Comparison of ENCODE assay signal across 19 cellular contexts in genomic region chr21:42314616-42315295, GRCh38. TPM values are rescaled to one million over a fixed set of nuclear protein-coding genes. Genes with fewer than 3 reads are reported as not detected.
DNase-seq lines count a peak whose midpoint lies in the region; ATAC-seq and TF ChIP-seq lines count a peak whose summit lies in the region.
"Had no signal": no experiment of that assay in that cellular context is flagged by ENCODE, and none has a peak within 500 bp of the region (broad histone marks: within the 10 kb centered on the region; RNA-seq: fewer than 3 reads in every experiment).

No MANE protein-coding gene starts in this region.

- H3K36me3 ChIP-seq in BLaER1 (no peaks in the 10 kb centered on the region), Caco-2 (ENCODE audit: control insufficient read depth, insufficient read depth, low read length) (no peaks in the 10 kb centered on the region; the same call in 1 of the 2 replicates)
- H3K36me3 ChIP-seq: adrenal gland, gastroesophageal sphincter, upper lobe of left lung had no signal

- H3K4me3 Mint-ChIP-seq in Caco-2 (ENCODE audit: unreplicated experiment) (peak overlapping the region; percentile 73), nephron progenitor cell (no peak overlapping the region)
- H3K4me3 Mint-ChIP-seq: stimulated activated naive CD8-positive, alpha-beta T cell treated with anti-CD3 and anti-CD28 coated beads, Interleukin-15, amount 100 ng/mL, for 72 hours had no signal

- DNase-seq in Caco-2, result no peak
- peak; percentile 24 for DNase-seq in coronary artery (ENCODE audit: low spot score)
- DNase-seq in nephron progenitor cell, result no peak
- no peak for DNase-seq in EL
- DNase-seq in GM10266 (ENCODE audit: extremely low spot score), result no peak
- no peak for DNase-seq in iPS-NIHi11 (ENCODE audit: low spot score)
- DNase-seq: dorsolateral prefrontal cortex; Karpas-422; nucleus accumbens; SK-N-SH; stimulated activated naive CD8-positive, alpha-beta T cell treated with anti-CD3 and anti-CD28 coated beads, Interleukin-15, amount 100 ng/mL, for 72 hours; T-helper 9 cell had no signal

- H3K9me3 Mint-ChIP-seq in Caco-2 (ENCODE audit: unreplicated experiment) (no peaks in the 10 kb centered on the region), nephron progenitor cell (no peaks in the 10 kb centered on the region)
- H3K9me3 Mint-ChIP-seq: stimulated activated naive CD8-positive, alpha-beta T cell treated with anti-CD3 and anti-CD28 coated beads, Interleukin-15, amount 100 ng/mL, for 72 hours had no signal

- BruUV-seq in Caco-2 (replicated peaks; lab: Mats Ljungman, UMichigan), result TSS peak; percentile 84

- H3K4me2 ChIP-seq in BLaER1, result peak overlapping the region; percentile 61
- H3K4me2 ChIP-seq: SK-N-SH had no signal

- H3K36me3 Mint-ChIP-seq in Caco-2 (ENCODE audit: insufficient read depth, unreplicated experiment), result no peaks in the 10 kb centered on the region
- H3K36me3 Mint-ChIP-seq in nephron progenitor cell (ENCODE audit: low read depth), result no peaks in the 10 kb centered on the region

- POLR2A ChIA-PET in Caco-2 (lab: Charles Lee), result interaction anchor here (0.6 kb wide), 1 partner anchor 109 kb away, joined by 3 read pairs; no protein-coding TSS in a partner anchor

- intact Hi-C loops in Caco-2 (cut with micrococcal nuclease; ENCODE audit: unreplicated experiment), result loop anchor here (1.0 to 10.0 kb wide), 3 partner anchors 17 to 220 kb away; partner anchors contain the start of gene TFF1

- H3K4me1 Mint-ChIP-seq in Caco-2 (ENCODE audit: low read depth, unreplicated experiment), result peaks cover 11% of the 10 kb centered on the region
- peaks cover 65% of the 10 kb centered on the region for H3K4me1 Mint-ChIP-seq in nephron progenitor cell

- H3K27me3 Mint-ChIP-seq in Caco-2 (ENCODE audit: insufficient read depth, unreplicated experiment), result no peaks in the 10 kb centered on the region
- peaks cover 22% of the 10 kb centered on the region for H3K27me3 Mint-ChIP-seq in nephron progenitor cell (ENCODE audit: low read depth, poor library complexity)
- H3K27me3 Mint-ChIP-seq: stimulated activated naive CD8-positive, alpha-beta T cell treated with anti-CD3 and anti-CD28 coated beads, Interleukin-15, amount 100 ng/mL, for 72 hours had no signal

- H3K27me3 ChIP-seq in BLaER1, result no peaks in the 10 kb centered on the region; the same call in 1 of the 2 replicates
- H3K27me3 ChIP-seq in Caco-2 (replicated peaks; ENCODE audit: control insufficient read depth, insufficient read depth, low read length), result no peaks in the 10 kb centered on the region
- H3K27me3 ChIP-seq: upper lobe of left lung had no signal

- TF ChIP-seq CTCF in Caco-2 (IDR thresholded peaks at IDR 0.05; ENCODE audit: insufficient read depth in 1 of 2, low read depth in 1 of 2, low read length in 1 of 2, severe bottlenecking in 1 of 2, unreplicated experiment in 1 of 2) (no peak), coronary artery (IDR thresholded peaks at IDR 0.05) (no peak), nephron progenitor cell (IDR thresholded peaks at IDR 0.05) (no peak), GM10266 (IDR thresholded peaks at IDR 0.05; ENCODE audit: control insufficient read depth, insufficient read depth, low read depth, missing control alignments) (no peak)

- H4K20me1 ChIP-seq in BLaER1, result no peaks in the 10 kb centered on the region

- no peak overlapping the region for H3K27ac ChIP-seq in BLaER1
- no peak overlapping the region for H3K27ac ChIP-seq in coronary artery
- H3K27ac ChIP-seq: dorsolateral prefrontal cortex, gastroesophageal sphincter, upper lobe of left lung had no signal

- H3K27ac Mint-ChIP-seq in Caco-2 (ENCODE audit: unreplicated experiment), result peak overlapping the region; percentile 83
- peak overlapping the region; percentile 92 for H3K27ac Mint-ChIP-seq in nephron progenitor cell

- no peak overlapping the region for H3K9ac ChIP-seq in BLaER1
- H3K9ac ChIP-seq: SK-N-SH had no signal

- ATAC-seq in GM19395 (IDR thresholded peaks at IDR 0.05; ENCODE audit: unreplicated experiment), result no peak
- ATAC-seq: stimulated activated naive CD8-positive, alpha-beta T cell treated with anti-CD3 and anti-CD28 coated beads, Interleukin-15, amount 100 ng/mL, for 72 hours had no signal

- CTCF ChIA-PET in Caco-2 (lab: Charles Lee), result interaction anchor here (0.6 to 1.6 kb wide), 7 partner anchors 16 to 170 kb away, joined by 3 to 7 read pairs (median 3); no protein-coding TSS in a partner anchor

- no peak overlapping the region for H3K4me3 ChIP-seq in BLaER1
- peak overlapping the region; percentile 12 for H3K4me3 ChIP-seq in Caco-2 (ENCODE audit: low read depth, low read length)
- no peak overlapping the region for H3K4me3 ChIP-seq in coronary artery
- H3K4me3 ChIP-seq: adrenal gland, dorsolateral prefrontal cortex, gastroesophageal sphincter, upper lobe of left lung had no signal

- peaks cover 95% of the 10 kb centered on the region for H3K4me1 ChIP-seq in BLaER1
- peaks cover 32% of the 10 kb centered on the region for H3K4me1 ChIP-seq in Caco-2

- no peaks in the 10 kb centered on the region for H3K9me3 ChIP-seq in BLaER1
- H3K9me3 ChIP-seq in Caco-2, result no peaks in the 10 kb centered on the region
- H3K9me3 ChIP-seq: adrenal gland, gastroesophageal sphincter, SK-N-SH, upper lobe of left lung had no signal

RNA-seq across cellular contexts. Expression of gene TFF3, which starts 0.5 kb away (rescaled TPM):
- total RNA-seq in Caco-2 (2022), result 65.8 and 119 TPM in 2 replicates

RNA-seq across cellular contexts. Expression of gene TFF2, which starts 36.0 kb away (rescaled TPM):
- 1.2 and 3.4 TPM in 2 replicates for total RNA-seq in Caco-2 (2022)
- total RNA-seq: adrenal gland, bronchial epithelial cell, dorsolateral prefrontal cortex, esophagus mucosa, gastroesophageal sphincter, upper lobe of left lung had no signal

RNA-seq across cellular contexts. Expression of gene TFF1, which starts 51.6 kb away (rescaled TPM):
- total RNA-seq in Caco-2 (2022), result 9.8 and 26.3 TPM in 2 replicates
- total RNA-seq: bronchial epithelial cell, dorsolateral prefrontal cortex, esophagus mucosa, gastroesophageal sphincter had no signal
